Comparison of ENCODE assay signal across 15 cellular contexts in genomic region chr11:64989416-64989815, GRCh38. TPM values are rescaled to one million over a fixed set of nuclear protein-coding genes. Genes with fewer than 3 reads are reported as not detected.
A peak's percentile ranks its signal among the peaks of the same experiment; 100 is the strongest.
DNase-seq lines count a peak whose midpoint lies in the region; ATAC-seq and TF ChIP-seq lines count a peak whose summit lies in the region.
"Had no signal": no experiment of that assay in that cellular context is flagged by ENCODE, and none has a peak within 500 bp of the region (broad histone marks: within the 10 kb centered on the region; RNA-seq: fewer than 3 reads in every experiment).

No MANE protein-coding gene starts in this region.

- H3K79me2 ChIP-seq in Karpas-422 (ENCODE audit: low read length) (no peaks in the 10 kb centered on the region), parathyroid adenoma (no peaks in the 10 kb centered on the region)

- intact Hi-C loops in left ventricle myocardium inferior (cut with micrococcal nuclease): no loop called here
- intact Hi-C loops in activated T-helper 1 cell treated with anti-CD3 and anti-CD28 coated beads, Interleukin-12 subunit alpha, Interleukin-12 subunit beta, Interleukin-2, Interleukin-4 antibody, amounts not matched to agents 30 ng/mL and 10 ng/mL and 1 ng/mL, durations not matched to agents 14 hours and 24 hours and 36 hours (cut with micrococcal nuclease): no loop called here

- H3K27ac ChIP-seq in Karpas-422 (ENCODE audit: low read length) (no peak overlapping the region), left ventricle myocardium inferior (replicated peaks) (peak overlapping the region; percentile 84), parathyroid adenoma (peak overlapping the region; percentile 32)
- H3K27ac ChIP-seq: PC-9, tibial artery, WERI-Rb-1 had no signal

- DNase-seq in Karpas-422: no peak
- no peak for DNase-seq in left ventricle myocardium inferior
- DNase-seq in central memory CD4-positive, alpha-beta T cell: no peak
- DNase-seq in activated T-helper 1 cell treated with anti-CD3 and anti-CD28 coated beads, Interleukin-12 subunit alpha, Interleukin-12 subunit beta, Interleukin-2, Interleukin-4 antibody, amounts not matched to agents 30 ng/mL and 10 ng/mL and 1 ng/mL, durations not matched to agents 14 hours and 24 hours and 36 hours (ENCODE audit: low spot score): no peak
- DNase-seq: activated naive CD4-positive, alpha-beta T cell; BE2C; DMS79 treated with DMSO at 0.1 percent for 48 hours; effector memory CD8-positive, alpha-beta T cell; NCI-H1930; NCI-H524; PC-9; WERI-Rb-1 had no signal

- TF ChIP-seq CTCF in left ventricle myocardium inferior (IDR thresholded peaks at IDR 0.05; ENCODE audit: borderline replicate concordance) (no peak), parathyroid adenoma (IDR thresholded peaks at IDR 0.05) (no peak)

- no peak overlapping the region for H3K27ac Mint-ChIP-seq in activated T-helper 1 cell treated with anti-CD3 and anti-CD28 coated beads, Interleukin-12 subunit alpha, Interleukin-12 subunit beta, Interleukin-2, Interleukin-4 antibody, amounts not matched to agents 30 ng/mL and 10 ng/mL and 1 ng/mL, durations not matched to agents 14 hours and 24 hours and 36 hours

- H3K27me3 ChIP-seq in Karpas-422 (ENCODE audit: low read length) (no peaks in the 10 kb centered on the region), left ventricle myocardium inferior (ENCODE audit: low read depth) (no peaks in the 10 kb centered on the region), parathyroid adenoma (ENCODE audit: control insufficient read depth, insufficient read depth, low read length) (no peaks in the 10 kb centered on the region)
- H3K27me3 ChIP-seq: BE2C, tibial artery had no signal

- peak overlapping the region; percentile 87 for H3K4me2 ChIP-seq in Karpas-422 (ENCODE audit: low read depth, low read length, poor library complexity, severe bottlenecking)
- H3K4me2 ChIP-seq in parathyroid adenoma (ENCODE audit: low read length): no peak overlapping the region
- H3K4me2 ChIP-seq: PC-9 had no signal

- no peaks in the 10 kb centered on the region for H3K9me3 ChIP-seq in Karpas-422 (ENCODE audit: low read length)
- no peaks in the 10 kb centered on the region for H3K9me3 ChIP-seq in left ventricle myocardium inferior (replicated peaks)
- no peaks in the 10 kb centered on the region for H3K9me3 ChIP-seq in parathyroid adenoma (ENCODE audit: control insufficient read depth, low read length)
- H3K9me3 ChIP-seq: BE2C, tibial artery had no signal

- no peaks in the 10 kb centered on the region for H3K36me3 Mint-ChIP-seq in activated T-helper 1 cell treated with anti-CD3 and anti-CD28 coated beads, Interleukin-12 subunit alpha, Interleukin-12 subunit beta, Interleukin-2, Interleukin-4 antibody, amounts not matched to agents 30 ng/mL and 10 ng/mL and 1 ng/mL, durations not matched to agents 14 hours and 24 hours and 36 hours (ENCODE audit: low read depth)

- H3K4me3 Mint-ChIP-seq in activated T-helper 1 cell treated with anti-CD3 and anti-CD28 coated beads, Interleukin-12 subunit alpha, Interleukin-12 subunit beta, Interleukin-2, Interleukin-4 antibody, amounts not matched to agents 30 ng/mL and 10 ng/mL and 1 ng/mL, durations not matched to agents 14 hours and 24 hours and 36 hours: no peak overlapping the region

- no peak for ATAC-seq in HG03135 (IDR thresholded peaks at IDR 0.05; ENCODE audit: unreplicated experiment)
- ATAC-seq: effector memory CD8-positive, alpha-beta T cell had no signal

- H3K9ac ChIP-seq in Karpas-422 (ENCODE audit: low read length): 0 out of 2 replicates have a peak overlapping the region, but pooled peaks have one; percentile 65
- no peak overlapping the region for H3K9ac ChIP-seq in parathyroid adenoma

- no peaks in the 10 kb centered on the region for H3K9me3 Mint-ChIP-seq in activated T-helper 1 cell treated with anti-CD3 and anti-CD28 coated beads, Interleukin-12 subunit alpha, Interleukin-12 subunit beta, Interleukin-2, Interleukin-4 antibody, amounts not matched to agents 30 ng/mL and 10 ng/mL and 1 ng/mL, durations not matched to agents 14 hours and 24 hours and 36 hours
- H3K9me3 Mint-ChIP-seq: effector memory CD8-positive, alpha-beta T cell had no signal

- H3K4me1 Mint-ChIP-seq in activated T-helper 1 cell treated with anti-CD3 and anti-CD28 coated beads, Interleukin-12 subunit alpha, Interleukin-12 subunit beta, Interleukin-2, Interleukin-4 antibody, amounts not matched to agents 30 ng/mL and 10 ng/mL and 1 ng/mL, durations not matched to agents 14 hours and 24 hours and 36 hours (ENCODE audit: low read depth): peaks cover 6% of the 10 kb centered on the region

- no peak overlapping the region for H3K4me3 ChIP-seq in Karpas-422 (ENCODE audit: low read length)
- H3K4me3 ChIP-seq in left ventricle myocardium inferior: peak overlapping the region; percentile 57
- H3K4me3 ChIP-seq in parathyroid adenoma (ENCODE audit: low read depth, low read length): no peak overlapping the region
- H3K4me3 ChIP-seq: PC-9, tibial artery had no signal

- H3K4me1 ChIP-seq in Karpas-422 (ENCODE audit: low read length) (peaks cover 26% of the 10 kb centered on the region), left ventricle myocardium inferior (peaks cover 39% of the 10 kb centered on the region), parathyroid adenoma (no peaks in the 10 kb centered on the region)

- H3K9me2 ChIP-seq in Karpas-422 (replicated peaks; ENCODE audit: insufficient read depth, low read length): no peaks in the 10 kb centered on the region

- H2AFZ ChIP-seq in Karpas-422 (ENCODE audit: low read length) (no peak overlapping the region), parathyroid adenoma (no peak overlapping the region)
- H2AFZ ChIP-seq: PC-9 had no signal

- H3K36me3 ChIP-seq in Karpas-422 (ENCODE audit: insufficient read depth, low read length): no peaks in the 10 kb centered on the region
- H3K36me3 ChIP-seq in left ventricle myocardium inferior: no peaks in the 10 kb centered on the region
- H3K36me3 ChIP-seq in parathyroid adenoma (ENCODE audit: control insufficient read depth, insufficient read depth, low read length): no peaks in the 10 kb centered on the region
- H3K36me3 ChIP-seq: BE2C, tibial artery, WERI-Rb-1 had no signal

- H4K20me1 ChIP-seq in Karpas-422 (ENCODE audit: insufficient read depth, low read depth, low read length): no peaks in the 10 kb centered on the region

- peaks cover 6% of the 10 kb centered on the region for H3K27me3 Mint-ChIP-seq in activated T-helper 1 cell treated with anti-CD3 and anti-CD28 coated beads, Interleukin-12 subunit alpha, Interleukin-12 subunit beta, Interleukin-2, Interleukin-4 antibody, amounts not matched to agents 30 ng/mL and 10 ng/mL and 1 ng/mL, durations not matched to agents 14 hours and 24 hours and 36 hours (ENCODE audit: insufficient read depth)

RNA-seq across cellular contexts. Expression of gene BATF2, which starts 7.4 kb away (rescaled TPM):
- total RNA-seq in Karpas-422 (2014; rRNA removed; shearing (Covaris generic); ENCODE audit: low replicate concordance): 0.18 and 1.1 TPM in 2 replicates
- 1.3 TPM for total RNA-seq in left ventricle myocardium inferior
- total RNA-seq in activated T-helper 1 cell treated with anti-CD3 and anti-CD28 coated beads, Interleukin-12 subunit alpha, Interleukin-12 subunit beta, Interleukin-2, Interleukin-4 antibody, amounts not matched to agents 30 ng/mL and 10 ng/mL and 1 ng/mL, durations not matched to agents 14 hours and 24 hours and 36 hours: not detected in 2 replicates

RNA-seq across cellular contexts. Expression of gene MAJIN, which starts 17.5 kb away (rescaled TPM):
- total RNA-seq in Karpas-422 (2014; rRNA removed; shearing (Covaris generic); ENCODE audit: low replicate concordance): not detected in 2 replicates
- not detected for total RNA-seq in left ventricle myocardium inferior
- not detected in 2 replicates for total RNA-seq in activated T-helper 1 cell treated with anti-CD3 and anti-CD28 coated beads, Interleukin-12 subunit alpha, Interleukin-12 subunit beta, Interleukin-2, Interleukin-4 antibody, amounts not matched to agents 30 ng/mL and 10 ng/mL and 1 ng/mL, durations not matched to agents 14 hours and 24 hours and 36 hours

RNA-seq across cellular contexts. Expression of gene ARL2, which starts 24.5 kb away (rescaled TPM):
- total RNA-seq in Karpas-422 (2014; rRNA removed; shearing (Covaris generic); ENCODE audit: low replicate concordance): 28.9 and 44.4 TPM in 2 replicates
- total RNA-seq in left ventricle myocardium inferior: 128 TPM
- 67.3 and 71.2 TPM in 2 replicates for total RNA-seq in activated T-helper 1 cell treated with anti-CD3 and anti-CD28 coated beads, Interleukin-12 subunit alpha, Interleukin-12 subunit beta, Interleukin-2, Interleukin-4 antibody, amounts not matched to agents 30 ng/mL and 10 ng/mL and 1 ng/mL, durations not matched to agents 14 hours and 24 hours and 36 hours

RNA-seq across cellular contexts. Expression of gene SNX15, which starts 37.8 kb away (rescaled TPM):
- total RNA-seq in Karpas-422 (2014; rRNA removed; shearing (Covaris generic); ENCODE audit: low replicate concordance): 14.2 and 17.6 TPM in 2 replicates
- 15.7 TPM for total RNA-seq in left ventricle myocardium inferior
- total RNA-seq in activated T-helper 1 cell treated with anti-CD3 and anti-CD28 coated beads, Interleukin-12 subunit alpha, Interleukin-12 subunit beta, Interleukin-2, Interleukin-4 antibody, amounts not matched to agents 30 ng/mL and 10 ng/mL and 1 ng/mL, durations not matched to agents 14 hours and 24 hours and 36 hours: 19.9 and 30.9 TPM in 2 replicates

RNA-seq across cellular contexts. Expression of gene SAC3D1, which starts 51.6 kb away (rescaled TPM):
- total RNA-seq in Karpas-422 (2014; rRNA removed; shearing (Covaris generic); ENCODE audit: low replicate concordance): 1.9 and 11.9 TPM in 2 replicates
- 5.6 TPM for total RNA-seq in left ventricle myocardium inferior
- total RNA-seq in activated T-helper 1 cell treated with anti-CD3 and anti-CD28 coated beads, Interleukin-12 subunit alpha, Interleukin-12 subunit beta, Interleukin-2, Interleukin-4 antibody, amounts not matched to agents 30 ng/mL and 10 ng/mL and 1 ng/mL, durations not matched to agents 14 hours and 24 hours and 36 hours: 17.4 and 17.7 TPM in 2 replicates
